Comparison of ENCODE assay signal across 1 cellular context in the genomic region with DNA sequence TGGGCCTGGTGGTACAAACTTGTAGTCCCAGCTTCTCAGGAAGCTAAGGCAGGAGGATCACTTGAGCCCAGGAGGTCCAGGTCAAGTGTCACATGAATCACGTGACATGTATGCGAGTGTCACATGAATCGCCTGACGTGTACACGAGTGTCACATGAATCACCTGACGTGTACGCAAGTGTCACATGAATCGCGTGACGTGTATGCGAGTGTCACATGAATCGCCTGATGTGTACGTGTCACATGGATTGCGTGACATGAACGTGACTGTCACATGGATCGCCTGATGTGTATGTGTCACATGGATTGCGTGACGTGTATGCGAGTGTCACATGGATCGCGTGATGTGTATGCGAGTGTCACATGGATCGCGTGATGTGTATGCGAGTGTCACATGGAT.
TF ChIP-seq lines count a peak whose summit lies in the region.

No MANE protein-coding gene starts in this region.

TF ChIP-seq in GM12878, 131 proteins besides CTCF, POLR2A, EP300 and RAD21 (continued from another document):
- TF ChIP-seq, protein P1, sequence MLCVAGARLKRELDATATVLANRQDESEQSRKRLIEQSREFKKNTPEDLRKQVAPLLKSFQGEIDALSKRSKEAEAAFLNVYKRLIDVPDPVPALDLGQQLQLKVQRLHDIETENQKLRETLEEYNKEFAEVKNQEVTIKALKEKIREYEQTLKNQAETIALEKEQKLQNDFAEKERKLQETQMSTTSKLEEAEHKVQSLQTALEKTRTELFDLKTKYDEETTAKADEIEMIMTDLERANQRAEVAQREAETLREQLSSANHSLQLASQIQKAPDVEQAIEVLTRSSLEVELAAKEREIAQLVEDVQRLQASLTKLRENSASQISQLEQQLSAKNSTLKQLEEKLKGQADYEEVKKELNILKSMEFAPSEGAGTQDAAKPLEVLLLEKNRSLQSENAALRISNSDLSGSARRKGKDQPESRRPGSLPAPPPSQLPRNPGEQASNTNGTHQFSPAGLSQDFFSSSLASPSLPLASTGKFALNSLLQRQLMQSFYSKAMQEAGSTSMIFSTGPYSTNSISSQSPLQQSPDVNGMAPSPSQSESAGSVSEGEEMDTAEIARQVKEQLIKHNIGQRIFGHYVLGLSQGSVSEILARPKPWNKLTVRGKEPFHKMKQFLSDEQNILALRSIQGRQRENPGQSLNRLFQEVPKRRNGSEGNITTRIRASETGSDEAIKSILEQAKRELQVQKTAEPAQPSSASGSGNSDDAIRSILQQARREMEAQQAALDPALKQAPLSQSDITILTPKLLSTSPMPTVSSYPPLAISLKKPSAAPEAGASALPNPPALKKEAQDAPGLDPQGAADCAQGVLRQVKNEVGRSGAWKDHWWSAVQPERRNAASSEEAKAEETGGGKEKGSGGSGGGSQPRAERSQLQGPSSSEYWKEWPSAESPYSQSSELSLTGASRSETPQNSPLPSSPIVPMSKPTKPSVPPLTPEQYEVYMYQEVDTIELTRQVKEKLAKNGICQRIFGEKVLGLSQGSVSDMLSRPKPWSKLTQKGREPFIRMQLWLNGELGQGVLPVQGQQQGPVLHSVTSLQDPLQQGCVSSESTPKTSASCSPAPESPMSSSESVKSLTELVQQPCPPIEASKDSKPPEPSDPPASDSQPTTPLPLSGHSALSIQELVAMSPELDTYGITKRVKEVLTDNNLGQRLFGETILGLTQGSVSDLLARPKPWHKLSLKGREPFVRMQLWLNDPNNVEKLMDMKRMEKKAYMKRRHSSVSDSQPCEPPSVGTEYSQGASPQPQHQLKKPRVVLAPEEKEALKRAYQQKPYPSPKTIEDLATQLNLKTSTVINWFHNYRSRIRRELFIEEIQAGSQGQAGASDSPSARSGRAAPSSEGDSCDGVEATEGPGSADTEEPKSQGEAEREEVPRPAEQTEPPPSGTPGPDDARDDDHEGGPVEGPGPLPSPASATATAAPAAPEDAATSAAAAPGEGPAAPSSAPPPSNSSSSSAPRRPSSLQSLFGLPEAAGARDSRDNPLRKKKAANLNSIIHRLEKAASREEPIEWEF (IDR thresholded peaks at IDR 0.05; ENCODE audit: insufficient replicate concordance, low read depth, low read length): no peak
- TF ChIP-seq STAT3 (IDR thresholded peaks at IDR 0.05; ENCODE audit: low read depth, low read length): no peak
- TF ChIP-seq, protein P2, sequence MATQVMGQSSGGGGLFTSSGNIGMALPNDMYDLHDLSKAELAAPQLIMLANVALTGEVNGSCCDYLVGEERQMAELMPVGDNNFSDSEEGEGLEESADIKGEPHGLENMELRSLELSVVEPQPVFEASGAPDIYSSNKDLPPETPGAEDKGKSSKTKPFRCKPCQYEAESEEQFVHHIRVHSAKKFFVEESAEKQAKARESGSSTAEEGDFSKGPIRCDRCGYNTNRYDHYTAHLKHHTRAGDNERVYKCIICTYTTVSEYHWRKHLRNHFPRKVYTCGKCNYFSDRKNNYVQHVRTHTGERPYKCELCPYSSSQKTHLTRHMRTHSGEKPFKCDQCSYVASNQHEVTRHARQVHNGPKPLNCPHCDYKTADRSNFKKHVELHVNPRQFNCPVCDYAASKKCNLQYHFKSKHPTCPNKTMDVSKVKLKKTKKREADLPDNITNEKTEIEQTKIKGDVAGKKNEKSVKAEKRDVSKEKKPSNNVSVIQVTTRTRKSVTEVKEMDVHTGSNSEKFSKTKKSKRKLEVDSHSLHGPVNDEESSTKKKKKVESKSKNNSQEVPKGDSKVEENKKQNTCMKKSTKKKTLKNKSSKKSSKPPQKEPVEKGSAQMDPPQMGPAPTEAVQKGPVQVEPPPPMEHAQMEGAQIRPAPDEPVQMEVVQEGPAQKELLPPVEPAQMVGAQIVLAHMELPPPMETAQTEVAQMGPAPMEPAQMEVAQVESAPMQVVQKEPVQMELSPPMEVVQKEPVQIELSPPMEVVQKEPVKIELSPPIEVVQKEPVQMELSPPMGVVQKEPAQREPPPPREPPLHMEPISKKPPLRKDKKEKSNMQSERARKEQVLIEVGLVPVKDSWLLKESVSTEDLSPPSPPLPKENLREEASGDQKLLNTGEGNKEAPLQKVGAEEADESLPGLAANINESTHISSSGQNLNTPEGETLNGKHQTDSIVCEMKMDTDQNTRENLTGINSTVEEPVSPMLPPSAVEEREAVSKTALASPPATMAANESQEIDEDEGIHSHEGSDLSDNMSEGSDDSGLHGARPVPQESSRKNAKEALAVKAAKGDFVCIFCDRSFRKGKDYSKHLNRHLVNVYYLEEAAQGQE (IDR thresholded peaks at IDR 0.05; ENCODE audit: low read depth, low read length): no peak
- TF ChIP-seq, protein P3, sequence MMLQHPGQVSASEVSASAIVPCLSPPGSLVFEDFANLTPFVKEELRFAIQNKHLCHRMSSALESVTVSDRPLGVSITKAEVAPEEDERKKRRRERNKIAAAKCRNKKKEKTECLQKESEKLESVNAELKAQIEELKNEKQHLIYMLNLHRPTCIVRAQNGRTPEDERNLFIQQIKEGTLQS (IDR thresholded peaks at IDR 0.05; ENCODE audit: borderline replicate concordance, extremely low read depth, low read depth, low read length): no peak
- TF ChIP-seq, protein P4, sequence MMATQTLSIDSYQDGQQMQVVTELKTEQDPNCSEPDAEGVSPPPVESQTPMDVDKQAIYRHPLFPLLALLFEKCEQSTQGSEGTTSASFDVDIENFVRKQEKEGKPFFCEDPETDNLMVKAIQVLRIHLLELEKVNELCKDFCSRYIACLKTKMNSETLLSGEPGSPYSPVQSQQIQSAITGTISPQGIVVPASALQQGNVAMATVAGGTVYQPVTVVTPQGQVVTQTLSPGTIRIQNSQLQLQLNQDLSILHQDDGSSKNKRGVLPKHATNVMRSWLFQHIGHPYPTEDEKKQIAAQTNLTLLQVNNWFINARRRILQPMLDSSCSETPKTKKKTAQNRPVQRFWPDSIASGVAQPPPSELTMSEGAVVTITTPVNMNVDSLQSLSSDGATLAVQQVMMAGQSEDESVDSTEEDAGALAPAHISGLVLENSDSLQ (IDR thresholded peaks at IDR 0.05): no peak
- TF ChIP-seq, protein P5, sequence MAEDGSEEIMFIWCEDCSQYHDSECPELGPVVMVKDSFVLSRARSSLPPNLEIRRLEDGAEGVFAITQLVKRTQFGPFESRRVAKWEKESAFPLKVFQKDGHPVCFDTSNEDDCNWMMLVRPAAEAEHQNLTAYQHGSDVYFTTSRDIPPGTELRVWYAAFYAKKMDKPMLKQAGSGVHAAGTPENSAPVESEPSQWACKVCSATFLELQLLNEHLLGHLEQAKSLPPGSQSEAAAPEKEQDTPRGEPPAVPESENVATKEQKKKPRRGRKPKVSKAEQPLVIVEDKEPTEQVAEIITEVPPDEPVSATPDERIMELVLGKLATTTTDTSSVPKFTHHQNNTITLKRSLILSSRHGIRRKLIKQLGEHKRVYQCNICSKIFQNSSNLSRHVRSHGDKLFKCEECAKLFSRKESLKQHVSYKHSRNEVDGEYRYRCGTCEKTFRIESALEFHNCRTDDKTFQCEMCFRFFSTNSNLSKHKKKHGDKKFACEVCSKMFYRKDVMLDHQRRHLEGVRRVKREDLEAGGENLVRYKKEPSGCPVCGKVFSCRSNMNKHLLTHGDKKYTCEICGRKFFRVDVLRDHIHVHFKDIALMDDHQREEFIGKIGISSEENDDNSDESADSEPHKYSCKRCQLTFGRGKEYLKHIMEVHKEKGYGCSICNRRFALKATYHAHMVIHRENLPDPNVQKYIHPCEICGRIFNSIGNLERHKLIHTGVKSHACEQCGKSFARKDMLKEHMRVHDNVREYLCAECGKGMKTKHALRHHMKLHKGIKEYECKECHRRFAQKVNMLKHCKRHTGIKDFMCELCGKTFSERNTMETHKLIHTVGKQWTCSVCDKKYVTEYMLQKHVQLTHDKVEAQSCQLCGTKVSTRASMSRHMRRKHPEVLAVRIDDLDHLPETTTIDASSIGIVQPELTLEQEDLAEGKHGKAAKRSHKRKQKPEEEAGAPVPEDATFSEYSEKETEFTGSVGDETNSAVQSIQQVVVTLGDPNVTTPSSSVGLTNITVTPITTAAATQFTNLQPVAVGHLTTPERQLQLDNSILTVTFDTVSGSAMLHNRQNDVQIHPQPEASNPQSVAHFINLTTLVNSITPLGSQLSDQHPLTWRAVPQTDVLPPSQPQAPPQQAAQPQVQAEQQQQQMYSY (CRISPR knock-in tag; IDR thresholded peaks at IDR 0.05): no peak
- TF ChIP-seq MXI1 (IDR thresholded peaks at IDR 0.05; ENCODE audit: low read depth, low read length): no peak
- no peak for TF ChIP-seq PML (IDR thresholded peaks at IDR 0.05; ENCODE audit: low read length)
